8 cellular contexts compared by ENCODE assay signal in the genomic region with DNA sequence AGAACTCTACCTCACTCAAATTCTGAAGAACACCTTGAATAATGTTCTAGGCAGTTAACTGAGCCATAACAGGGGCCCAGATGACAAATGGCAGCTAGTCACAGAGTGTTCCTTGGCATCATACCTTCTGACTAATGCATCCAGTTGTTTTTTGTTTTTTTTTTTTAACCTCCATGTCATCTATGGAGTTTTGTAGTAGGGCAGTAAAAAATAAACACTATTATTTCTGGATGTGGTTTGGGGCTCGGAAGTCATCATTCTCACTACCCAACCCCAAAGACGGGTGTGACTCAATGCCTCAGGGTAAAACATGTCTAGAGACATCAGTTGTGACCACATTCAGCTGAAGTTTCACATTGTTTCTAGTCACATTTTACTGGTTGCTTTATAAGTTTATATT. TPM values are rescaled to one million over a fixed set of nuclear protein-coding genes. Genes with fewer than 3 reads are reported as not detected.
DNase-seq lines count a peak whose midpoint lies in the region; ATAC-seq, FAIRE-seq and TF ChIP-seq lines count a peak whose summit lies in the region.
"Had no signal": no experiment of that assay in that cellular context is flagged by ENCODE, and none has a peak within 500 bp of the region (broad histone marks: within the 10 kb centered on the region; RNA-seq: fewer than 3 reads in every experiment).

No MANE protein-coding gene starts in this region.

- H3K4me3 ChIP-seq in vagina = no peak overlapping the region

- DNase-seq in RCC 7860 (ENCODE audit: low spot score) (peak; percentile 12), lung microvascular endothelial cell (ENCODE audit: low read depth in 2 of 2) (peak; percentile 12 to 48), cerebellum (ENCODE audit: low spot score) (no peak), vagina (ENCODE audit: extremely low spot score in 2 of 2) (no peak), NCI-H2196 treated with DMSO at 0.1 percent for 48 hours (lab: John Stamatoyannopoulos, UW; ENCODE audit: unreplicated experiment) (no peak)
- DNase-seq: small intestine had no signal

- intact Hi-C loops in vagina (cut with DNase I) = no loop called here

- no peaks in the 10 kb centered on the region for H3K9me3 ChIP-seq in vagina

- H3K27ac ChIP-seq in vagina = no peak overlapping the region

- H3K4me1 ChIP-seq in vagina = no peaks in the 10 kb centered on the region

- H3K27me3 ChIP-seq in vagina = no peaks in the 10 kb centered on the region

- no peak for TF ChIP-seq POLR2A in vagina (IDR thresholded peaks at IDR 0.05)

- H3K36me3 ChIP-seq in vagina = no peaks in the 10 kb centered on the region

- TF ChIP-seq CTCF in vagina (IDR thresholded peaks at IDR 0.05) = no peak

- FAIRE-seq in RCC 7860 (lab: Jason Lieb, UNC) = peak; percentile 30
- FAIRE-seq: small intestine had no signal

- peak; percentile 76 for ATAC-seq in GM18907 (IDR thresholded peaks at IDR 0.05; ENCODE audit: unreplicated experiment)
- peak; percentile 82 for ATAC-seq in HG02642 (IDR thresholded peaks at IDR 0.05; ENCODE audit: poor library complexity, unreplicated experiment)

RNA-seq across cellular contexts. Expression of a gene that starts 31.2 kb away (rescaled TPM):
- total RNA-seq in lung microvascular endothelial cell (not detected in 2 replicates), cerebellum (7.5 TPM), vagina (0.25 TPM)

Comparison
In these comparisons a context has a peak if more than half of its experiments do, and no peak if none do; other contexts are left out.
1. DNase-seq: peak in RCC 7860 (single experiment) and lung microvascular endothelial cell (2 of 2); none in cerebellum (single experiment), vagina (0 of 2) and NCI-H2196 treated with DMSO at 0.1 percent for 48 hours (single experiment).